ENCODE assay signal across 13 cellular contexts in genomic region chr6:27234576-27234975, GRCh38. TPM values are rescaled to one million over a fixed set of nuclear protein-coding genes. Genes with fewer than 3 reads are reported as not detected.
A peak's percentile ranks its signal among the peaks of the same experiment; 100 is the strongest.
DNase-seq lines count a peak whose midpoint lies in the region; ATAC-seq and TF ChIP-seq lines count a peak whose summit lies in the region.
"Had no signal": no experiment of that assay in that cellular context is flagged by ENCODE, and none has a peak within 500 bp of the region (broad histone marks: within the 10 kb centered on the region; RNA-seq: fewer than 3 reads in every experiment).

No MANE protein-coding gene starts in this region.

- no peaks in the 10 kb centered on the region for H3K36me3 ChIP-seq in fibroblast of lung (ENCODE audit: control insufficient read depth, insufficient read depth, low read length)
- H3K36me3 ChIP-seq: Peyer's patch, suprapubic skin had no signal

- no peaks in the 10 kb centered on the region for H4K20me1 ChIP-seq in fibroblast of lung (ENCODE audit: control insufficient read depth, extremely low read depth, insufficient read depth, low read length)

- H3K36me3 Mint-ChIP-seq in natural killer cell treated with Interleukin-12 subunit alpha and Interleukin-12 subunit beta and Interleukin-15 and Interleukin-18, amount 100 ng/mL, for 72 hours: peaks cover 27% of the 10 kb centered on the region
- H3K36me3 Mint-ChIP-seq in natural killer cell: peaks cover 26% of the 10 kb centered on the region
- peaks cover 2% of the 10 kb centered on the region for H3K36me3 Mint-ChIP-seq in T-helper 17 cell (ENCODE audit: low read depth)

- no peaks in the 10 kb centered on the region for H3K4me1 ChIP-seq in fibroblast of lung (ENCODE audit: control insufficient read depth, extremely low read depth, insufficient read depth, low read length)
- H3K4me1 ChIP-seq: Peyer's patch, suprapubic skin had no signal

- no peak for ATAC-seq in natural killer cell treated with Interleukin-12 subunit alpha and Interleukin-12 subunit beta and Interleukin-15 and Interleukin-18, amount 100 ng/mL, for 72 hours
- ATAC-seq in natural killer cell (no peak), T-helper 17 cell (no peak), GM21381 (IDR thresholded peaks at IDR 0.05; ENCODE audit: unreplicated experiment) (no peak)

- H3K27ac Mint-ChIP-seq in natural killer cell treated with Interleukin-12 subunit alpha and Interleukin-12 subunit beta and Interleukin-15 and Interleukin-18, amount 100 ng/mL, for 72 hours: peak overlapping the region in 1 of 2 donors; percentile 44
- no peak overlapping the region for H3K27ac Mint-ChIP-seq in natural killer cell
- peak overlapping the region; percentile 24 for H3K27ac Mint-ChIP-seq in T-helper 17 cell

- H3K4me2 ChIP-seq in fibroblast of lung (ENCODE audit: extremely low read depth, insufficient read depth, low read length): peak overlapping the region; percentile 82

- no peaks in the 10 kb centered on the region for H3K79me2 ChIP-seq in fibroblast of lung (ENCODE audit: control insufficient read depth, insufficient read depth, low read length)

- TF ChIP-seq CTCF in natural killer cell (IDR thresholded peaks at IDR 0.05) (no peak), fibroblast of lung (conservative IDR thresholded peaks at IDR 0.05 in 1 of 2, IDR thresholded peaks at IDR 0.05 in 1 of 2; ENCODE audit: low read depth in 1 of 2, low read length in 2 of 2) (no peak)

- no peak for DNase-seq in natural killer cell treated with Interleukin-12 subunit alpha and Interleukin-12 subunit beta and Interleukin-15 and Interleukin-18, amount 100 ng/mL, for 72 hours (ENCODE audit: low spot score)
- DNase-seq in natural killer cell (no peak), T-helper 17 cell (no peak), fibroblast of lung (ENCODE audit: low read depth in 2 of 2) (no peak), HCEC 1CT (no peak), NCI-H446 treated with DMSO at 0.1 percent for 48 hours (lab: John Stamatoyannopoulos, UW) (no peak)
- no peak for DNase-seq in effector CD8-positive, alpha-beta T cell (lab: John Stamatoyannopoulos, UW)
- DNase-seq: midbrain; NCI-H510A; Peyer's patch; stimulated activated CD4-positive, alpha-beta T cell treated with anti-CD3 and anti-CD28 coated beads, Interleukin-12 subunit alpha, Interleukin-12 subunit beta, amount 100 ng/mL, for 4 hours had no signal

- peak overlapping the region; percentile 16 for H3K4me3 Mint-ChIP-seq in natural killer cell treated with Interleukin-12 subunit alpha and Interleukin-12 subunit beta and Interleukin-15 and Interleukin-18, amount 100 ng/mL, for 72 hours
- H3K4me3 Mint-ChIP-seq in natural killer cell: no peak overlapping the region
- H3K4me3 Mint-ChIP-seq in T-helper 17 cell: peak overlapping the region; percentile 1

- peak overlapping the region in 3 of 4 experiments; percentile 43 to 72 (median 45) for H3K4me3 ChIP-seq in fibroblast of lung (replicated peaks in 1 of 4; ENCODE audit: control extremely low read depth in 1 of 4, insufficient read depth in 1 of 4, low read depth in 3 of 4, low read length in 4 of 4)
- H3K4me3 ChIP-seq: Peyer's patch, suprapubic skin had no signal

- H3K4me1 Mint-ChIP-seq in natural killer cell treated with Interleukin-12 subunit alpha and Interleukin-12 subunit beta and Interleukin-15 and Interleukin-18, amount 100 ng/mL, for 72 hours (ENCODE audit: low read depth in 2 of 2): peaks cover 11 to 32% of the 10 kb centered on the region in 2 donors
- H3K4me1 Mint-ChIP-seq in natural killer cell (peaks cover 14 to 29% of the 10 kb centered on the region in 2 donors), T-helper 17 cell (peaks cover 7% of the 10 kb centered on the region)

- H3K27me3 ChIP-seq in fibroblast of lung (ENCODE audit: control insufficient read depth, insufficient read depth, low read length): no peaks in the 10 kb centered on the region

- H2AFZ ChIP-seq in fibroblast of lung (ENCODE audit: low read length): no peak overlapping the region

- intact Hi-C loops in natural killer cell (cut with micrococcal nuclease): no loop called here

- H3K9ac ChIP-seq in fibroblast of lung (ENCODE audit: insufficient read depth, low read length): no peak overlapping the region

- H3K9me3 ChIP-seq in T-helper 17 cell (ENCODE audit: control insufficient read depth, low read length, poor library complexity, severe bottlenecking): peaks cover 17% of the 10 kb centered on the region
- H3K9me3 ChIP-seq in fibroblast of lung (ENCODE audit: control insufficient read depth, insufficient read depth, low read depth, low read length): no peaks in the 10 kb centered on the region
- H3K9me3 ChIP-seq: Peyer's patch, suprapubic skin had no signal

- H3K27ac ChIP-seq in fibroblast of lung (ENCODE audit: insufficient read depth, low read length): no peak overlapping the region
- H3K27ac ChIP-seq: Peyer's patch, suprapubic skin had no signal

- peaks cover 51 to 70% of the 10 kb centered on the region in 2 donors for H3K27me3 Mint-ChIP-seq in natural killer cell treated with Interleukin-12 subunit alpha and Interleukin-12 subunit beta and Interleukin-15 and Interleukin-18, amount 100 ng/mL, for 72 hours
- H3K27me3 Mint-ChIP-seq in natural killer cell (ENCODE audit: low read depth in 2 of 2) (peaks cover 62 to 76% of the 10 kb centered on the region in 2 donors), T-helper 17 cell (peaks cover 76% of the 10 kb centered on the region)

- H3K9me3 Mint-ChIP-seq in natural killer cell treated with Interleukin-12 subunit alpha and Interleukin-12 subunit beta and Interleukin-15 and Interleukin-18, amount 100 ng/mL, for 72 hours: no peaks in the 10 kb centered on the region
- no peaks in the 10 kb centered on the region for H3K9me3 Mint-ChIP-seq in natural killer cell

RNA-seq across cellular contexts. Expression of gene PRSS16, which starts 12.9 kb away (rescaled TPM):
- total RNA-seq in natural killer cell treated with Interleukin-12 subunit alpha and Interleukin-12 subunit beta and Interleukin-15 and Interleukin-18, amount 100 ng/mL, for 72 hours: not detected
- total RNA-seq in natural killer cell (1 to 10 TPM in 1 of 3 donors, not detected in 2; 2.0 TPM), T-helper 17 cell (1 to 10 TPM in 1 of 2 donors, under 1 TPM in 1; 0.80 to 2.0 TPM), fibroblast of lung (not detected in 2 replicates)
- 0.15 TPM in 1 of 2 replicates, not detected in the other for polyA plus RNA-seq in fibroblast of lung
- polyA plus RNA-seq in fibroblast of lung (2012): not detected in 2 replicates
- polyA minus RNA-seq in fibroblast of lung (ENCODE audit: low replicate concordance): not detected in 2 replicates
